ENCODE assay signal across 19 cellular contexts in the genomic region with DNA sequence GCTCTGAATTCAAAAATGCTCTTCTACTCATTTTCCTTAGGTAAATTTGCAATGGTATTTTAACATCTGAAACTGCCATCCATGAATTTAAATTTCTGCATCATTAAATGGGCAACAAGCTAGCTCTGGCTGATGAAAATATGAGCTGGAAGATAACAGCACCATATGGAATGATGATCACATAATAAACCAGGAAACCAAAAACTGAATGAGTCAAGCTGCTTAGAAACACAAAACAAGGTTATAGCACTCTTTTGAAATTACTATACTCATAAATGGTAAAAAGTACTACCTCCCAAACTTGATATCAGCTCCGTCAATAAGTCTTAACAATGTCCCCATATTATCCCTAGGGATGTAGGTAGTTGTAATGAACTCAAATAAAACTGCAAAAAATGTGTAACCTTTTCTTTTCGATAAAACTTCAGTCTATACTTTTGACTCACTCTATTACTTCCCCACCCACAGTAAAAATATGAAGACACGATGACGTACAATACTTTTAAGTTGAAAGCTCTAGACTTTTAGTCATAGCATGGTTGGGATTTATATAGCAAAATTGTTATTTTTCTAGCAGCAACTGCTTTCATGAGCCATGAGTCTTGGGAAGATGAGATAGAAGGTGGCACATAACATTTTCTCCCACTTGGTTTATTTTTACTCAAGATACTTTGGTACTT.
"Had no signal": no experiment of that assay in that cellular context is flagged by ENCODE, and none has a peak within 500 bp of the region (broad histone marks: within the 10 kb centered on the region; RNA-seq: fewer than 3 reads in every experiment).

No MANE protein-coding gene starts in this region.

- ATAC-seq: activated naive CD8-positive, alpha-beta T cell treated with anti-CD3 and anti-CD28 coated beads, Interleukin-2, amount 50 U/mL, for 24 hours; activated T-helper 17 cell treated with anti-CD3 and anti-CD28 coated beads, Interleukin-2, amount 50 U/mL, for 72 hours; left ventricle myocardium superior; mucosa of descending colon; naive thymus-derived CD4-positive, alpha-beta T cell had no signal

- H3K27ac ChIP-seq: colonic mucosa, esophagus muscularis mucosa, parathyroid adenoma, transverse colon, vagina had no signal

- H3K27me3 ChIP-seq: colonic mucosa, transverse colon, vagina had no signal

- DNase-seq: activated CD4-positive, CD25-positive, alpha-beta regulatory T cell treated with anti-CD3 and anti-CD28 coated beads, Interleukin-2, amount 50 U/mL, for 72 hours; activated naive CD4-positive, alpha-beta T cell treated with Interleukin-2 at 50 U/mL for 16 hours; activated naive CD8-positive, alpha-beta T cell treated with anti-CD3 and anti-CD28 coated beads, Interleukin-2, amount 50 U/mL, for 24 hours; caudate nucleus; colonic mucosa; hypothalamus; kidney glomerular epithelial cell; left ventricle myocardium superior; mucosa of descending colon; naive thymus-derived CD4-positive, alpha-beta T cell; stimulated activated CD4-positive, alpha-beta T cell treated with anti-CD3 and anti-CD28 coated beads, Interleukin-15, amount 100 ng/mL, for 24 hours; stimulated activated CD4-positive, alpha-beta T cell treated with anti-CD3 and anti-CD28 coated beads, Interleukin-4, amount 100 ng/mL, for 1 hour; stimulated activated naive CD4-positive, alpha-beta T cell; substantia nigra; transverse colon had no signal

- H3K36me3 ChIP-seq: colonic mucosa, esophagus muscularis mucosa, transverse colon, vagina had no signal

- H3K4me1 ChIP-seq: colonic mucosa, esophagus muscularis mucosa, transverse colon, vagina had no signal

- H3K4me3 ChIP-seq: colonic mucosa, esophagus muscularis mucosa, mucosa of descending colon, transverse colon, vagina had no signal

- H3K9ac ChIP-seq: parathyroid adenoma had no signal

- H3K9me3 ChIP-seq: colonic mucosa, esophagus muscularis mucosa, mucosa of descending colon, transverse colon, vagina had no signal

- H3K79me2 ChIP-seq: parathyroid adenoma had no signal

- H2AFZ ChIP-seq: parathyroid adenoma had no signal
